Comparison of ENCODE assay signal across 1 cellular context in genomic region chr1:2547210-2548067, GRCh38.
TF ChIP-seq lines count a peak whose summit lies in the region.

No MANE protein-coding gene starts in this region.

TF ChIP-seq in GM12878, 131 proteins besides CTCF, POLR2A, EP300 and RAD21:
- TF ChIP-seq BACH1 (IDR thresholded peaks at IDR 0.05; ENCODE audit: borderline replicate concordance) = peak; percentile 61; the same call in 1 of the 2 replicates
- TF ChIP-seq POU2F2 (IDR thresholded peaks at IDR 0.05; ENCODE audit: borderline replicate concordance, low read depth, low read length) = 0 out of 3 replicates have a peak, but pooled peaks have one; percentile 41
- TF ChIP-seq LARP7 (IDR thresholded peaks at IDR 0.05) = 0 out of 2 replicates have a peak, but pooled peaks have one; percentile 26
- no peak for TF ChIP-seq MLLT1 (IDR thresholded peaks at IDR 0.05)
- TF ChIP-seq RBBP5 (conservative IDR thresholded peaks at IDR 0.05) = no peak
- peak; percentile 72 for TF ChIP-seq TAF1 (IDR thresholded peaks at IDR 0.05; ENCODE audit: borderline replicate concordance, low read depth, low read length)
- no peak for TF ChIP-seq RB1 (IDR thresholded peaks at IDR 0.05; ENCODE audit: borderline replicate concordance)
- TF ChIP-seq ZBTB11 (CRISPR knock-in tag; IDR thresholded peaks at IDR 0.05) = no peak
- TF ChIP-seq MAX (IDR thresholded peaks at IDR 0.05; ENCODE audit: low read depth, low read length) = 0 out of 2 replicates have a peak, but pooled peaks have one; percentile 4
- peak; percentile 62 for TF ChIP-seq HDAC6 (IDR thresholded peaks at IDR 0.05; ENCODE audit: unreplicated experiment)
- TF ChIP-seq NR2C2 (IDR thresholded peaks at IDR 0.05; ENCODE audit: borderline replicate concordance, control insufficient read depth, insufficient read length, low read depth) = no peak
- TF ChIP-seq FOXK2 (IDR thresholded peaks at IDR 0.05) = no peak
- no peak; the same call in 1 of the 2 replicates for TF ChIP-seq SMAD5 (IDR thresholded peaks at IDR 0.05; ENCODE audit: low read depth)
- TF ChIP-seq ZNF687 (IDR thresholded peaks at IDR 0.05) = peak; percentile 27
- TF ChIP-seq CREM (IDR thresholded peaks at IDR 0.05; ENCODE audit: low read depth) = peak; percentile 40; the same call in 1 of the 2 replicates
- no peak; the same call in 1 of the 2 replicates for TF ChIP-seq TCF12 (IDR thresholded peaks at IDR 0.05; ENCODE audit: low read depth, low read length)
- peak; percentile 33; the same call in 1 of the 2 replicates for TF ChIP-seq PAX5 (IDR thresholded peaks at IDR 0.05; ENCODE audit: borderline replicate concordance, low read depth, low read length)
- 0 out of 2 replicates have a peak, but pooled peaks have one; percentile 40 for TF ChIP-seq POLR2AphosphoS5 (IDR thresholded peaks at IDR 0.05; ENCODE audit: low read length)
- TF ChIP-seq EGR1 (IDR thresholded peaks at IDR 0.05; ENCODE audit: borderline replicate concordance in 1 of 2, low read depth in 2 of 2, low read length in 2 of 2) = peak in 1 of 2 experiments; percentile 19; a peak in 1 of 3 replicates
- TF ChIP-seq YY1 (IDR thresholded peaks at IDR 0.05; ENCODE audit: low read depth, low read length) = peak; percentile 82
- no peak for TF ChIP-seq GABPA (IDR thresholded peaks at IDR 0.05; ENCODE audit: low read depth)
- 0 out of 2 replicates have a peak, but pooled peaks have one; percentile 22 for TF ChIP-seq HDGF (IDR thresholded peaks at IDR 0.05)
- TF ChIP-seq ELK1 (IDR thresholded peaks at IDR 0.05; ENCODE audit: low read depth, low read length) = no peak; the same call in 1 of the 2 replicates
- TF ChIP-seq USF1 (IDR thresholded peaks at IDR 0.05; ENCODE audit: borderline replicate concordance, extremely low read length, insufficient read depth, low read depth, low read length) = no peak
- peak in 1 of 2 experiments; percentile 24; a peak in 1 of 4 replicates for TF ChIP-seq BHLHE40 (IDR thresholded peaks at IDR 0.05; ENCODE audit: borderline replicate concordance in 1 of 2, low read depth in 2 of 2, low read length in 1 of 2)
- peak; percentile 58; the same call in 1 of the 2 replicates for TF ChIP-seq SPI1 (IDR thresholded peaks at IDR 0.05; ENCODE audit: borderline replicate concordance, insufficient read depth, low read depth, low read length)
- 0 out of 2 replicates have a peak, but pooled peaks have one; percentile 10 for TF ChIP-seq MXI1 (IDR thresholded peaks at IDR 0.05; ENCODE audit: low read depth, low read length)
- no peak for TF ChIP-seq PAX8 (IDR thresholded peaks at IDR 0.05)
- no peak for TF ChIP-seq SMARCA5 (IDR thresholded peaks at IDR 0.05)
- no peak for TF ChIP-seq IKZF1 (conservative IDR thresholded peaks at IDR 0.05)
- TF ChIP-seq PKNOX1 (IDR thresholded peaks at IDR 0.05) = peak; percentile 7; the same call in 1 of the 2 replicates
- TF ChIP-seq MEF2B (IDR thresholded peaks at IDR 0.05; ENCODE audit: partially characterized antibody, poor library complexity, severe bottlenecking) = no peak
- no peak; the same call in 1 of the 2 replicates for TF ChIP-seq WRNIP1 (IDR thresholded peaks at IDR 0.05; ENCODE audit: borderline replicate concordance, low read depth, low read length)
- TF ChIP-seq CHD2 (IDR thresholded peaks at IDR 0.05; ENCODE audit: borderline replicate concordance, low read depth, low read length) = peak; percentile 57
- no peak for TF ChIP-seq ETV6 (conservative IDR thresholded peaks at IDR 0.05 in 1 of 2, IDR thresholded peaks at IDR 0.05 in 1 of 2; ENCODE audit: borderline replicate concordance in 1 of 2, low read depth in 1 of 2)
- no peak for TF ChIP-seq IRF3 (IDR thresholded peaks at IDR 0.05)
